In genomic region chr2:230777681-230778080, GRCh38 we compare ENCODE assay signal across 11 cellular contexts.
DNase-seq lines count a peak whose midpoint lies in the region; ATAC-seq and TF ChIP-seq lines count a peak whose summit lies in the region.
"Had no signal": no experiment of that assay in that cellular context is flagged by ENCODE, and none has a peak within 500 bp of the region (broad histone marks: within the 10 kb centered on the region; RNA-seq: fewer than 3 reads in every experiment).

No MANE protein-coding gene starts in this region.

- 67 to 97% (median 79%) methylated on average over 3 of the region's 3 CpGs for WGBS in psoas muscle, 3 donors
- WGBS in lower leg skin, 2 donors, result 58 to 62% methylated on average over 3 of the region's 3 CpGs

- peak overlapping the region; percentile 39 for H3K4me3 Mint-ChIP-seq in T-helper 2 cell treated with Interferon-gamma antibody and Interleukin-4, amounts not matched to agents 5 μg/mL and 100 μg/mL, for 36 hours
- no peak overlapping the region for H3K4me3 Mint-ChIP-seq in chondrocyte (ENCODE audit: unreplicated experiment)

- peaks cover 87% of the 10 kb centered on the region for H3K4me1 ChIP-seq in psoas muscle

- peaks cover 85% of the 10 kb centered on the region for H3K36me3 Mint-ChIP-seq in T-helper 2 cell treated with Interferon-gamma antibody and Interleukin-4, amounts not matched to agents 5 μg/mL and 100 μg/mL, for 36 hours (ENCODE audit: low read depth)
- H3K36me3 Mint-ChIP-seq in chondrocyte (ENCODE audit: low read depth), result peaks cover 6% of the 10 kb centered on the region

- peak overlapping the region; percentile 87 for H3K27ac ChIP-seq in psoas muscle

- no peak for TF ChIP-seq POLR2A in lower leg skin (IDR thresholded peaks at IDR 0.05)

- H3K27ac Mint-ChIP-seq in T-helper 2 cell treated with Interferon-gamma antibody and Interleukin-4, amounts not matched to agents 5 μg/mL and 100 μg/mL, for 36 hours, result peak overlapping the region; percentile 47
- H3K27ac Mint-ChIP-seq in chondrocyte (ENCODE audit: unreplicated experiment), result peak overlapping the region; percentile 52

- no peaks in the 10 kb centered on the region for H3K9me3 ChIP-seq in psoas muscle

- no peak overlapping the region for H3K4me3 ChIP-seq in psoas muscle
- H3K4me3 ChIP-seq in lower leg skin (ENCODE audit: low read depth, poor library complexity, severe bottlenecking), result no peak overlapping the region

- intact Hi-C loops in psoas muscle (cut with DNase I) (no loop called here), lower leg skin (cut with DNase I; ENCODE audit: low total_unique reads) (no loop called here)

- no peak for DNase-seq in T-helper 2 cell treated with Interferon-gamma antibody and Interleukin-4, amounts not matched to agents 5 μg/mL and 100 μg/mL, for 36 hours (ENCODE audit: low spot score)
- DNase-seq in T-helper 2 cell, result no peak
- peak; percentile 63 for DNase-seq in RPMI7951 (ENCODE audit: low read depth)
- no peak for DNase-seq in chondrocyte (ENCODE audit: low spot score)
- no peak for DNase-seq in psoas muscle
- DNase-seq in C1 segment of cervical spinal cord (lab: John Stamatoyannopoulos, UW), result no peak
- no peak for DNase-seq in lower leg skin (ENCODE audit: low spot score in 2 of 2)
- DNase-seq in NCI-H1105 treated with DMSO at 0.1 percent for 48 hours (lab: John Stamatoyannopoulos, UW), result no peak
- DNase-seq: NCI-H1092; NCI-H524 treated with DMSO at 0.1 percent for 48 hours; stimulated activated CD4-positive, alpha-beta T cell treated with anti-CD3 and anti-CD28 coated beads, Interleukin-2, amount 100 ng/mL, for 48 hours had no signal

- no peaks in the 10 kb centered on the region for H3K27me3 ChIP-seq in psoas muscle (ENCODE audit: insufficient read depth in 3 of 3, low read length in 2 of 3)

- peaks cover 74% of the 10 kb centered on the region for H3K4me1 Mint-ChIP-seq in T-helper 2 cell treated with Interferon-gamma antibody and Interleukin-4, amounts not matched to agents 5 μg/mL and 100 μg/mL, for 36 hours (ENCODE audit: low read depth)
- peaks cover 55% of the 10 kb centered on the region for H3K4me1 Mint-ChIP-seq in chondrocyte (ENCODE audit: low read depth)

- no peaks in the 10 kb centered on the region for H3K27me3 Mint-ChIP-seq in T-helper 2 cell treated with Interferon-gamma antibody and Interleukin-4, amounts not matched to agents 5 μg/mL and 100 μg/mL, for 36 hours (ENCODE audit: low read depth)
- no peaks in the 10 kb centered on the region for H3K27me3 Mint-ChIP-seq in chondrocyte (ENCODE audit: low read depth)

- no peak for TF ChIP-seq CTCF in chondrocyte (IDR thresholded peaks at IDR 0.05)
- TF ChIP-seq CTCF in psoas muscle (IDR thresholded peaks at IDR 0.05), result no peak
- TF ChIP-seq CTCF in lower leg skin (IDR thresholded peaks at IDR 0.05), result no peak

- ATAC-seq in psoas muscle, result no peak

- no peaks in the 10 kb centered on the region for H3K36me3 ChIP-seq in psoas muscle (ENCODE audit: insufficient read depth in 1 of 2, low read depth in 1 of 2)

- H3K9me3 Mint-ChIP-seq in T-helper 2 cell treated with Interferon-gamma antibody and Interleukin-4, amounts not matched to agents 5 μg/mL and 100 μg/mL, for 36 hours, result peaks cover 9% of the 10 kb centered on the region
- H3K9me3 Mint-ChIP-seq in chondrocyte (ENCODE audit: low read depth), result peaks cover 1% of the 10 kb centered on the region
